In the genomic region with DNA sequence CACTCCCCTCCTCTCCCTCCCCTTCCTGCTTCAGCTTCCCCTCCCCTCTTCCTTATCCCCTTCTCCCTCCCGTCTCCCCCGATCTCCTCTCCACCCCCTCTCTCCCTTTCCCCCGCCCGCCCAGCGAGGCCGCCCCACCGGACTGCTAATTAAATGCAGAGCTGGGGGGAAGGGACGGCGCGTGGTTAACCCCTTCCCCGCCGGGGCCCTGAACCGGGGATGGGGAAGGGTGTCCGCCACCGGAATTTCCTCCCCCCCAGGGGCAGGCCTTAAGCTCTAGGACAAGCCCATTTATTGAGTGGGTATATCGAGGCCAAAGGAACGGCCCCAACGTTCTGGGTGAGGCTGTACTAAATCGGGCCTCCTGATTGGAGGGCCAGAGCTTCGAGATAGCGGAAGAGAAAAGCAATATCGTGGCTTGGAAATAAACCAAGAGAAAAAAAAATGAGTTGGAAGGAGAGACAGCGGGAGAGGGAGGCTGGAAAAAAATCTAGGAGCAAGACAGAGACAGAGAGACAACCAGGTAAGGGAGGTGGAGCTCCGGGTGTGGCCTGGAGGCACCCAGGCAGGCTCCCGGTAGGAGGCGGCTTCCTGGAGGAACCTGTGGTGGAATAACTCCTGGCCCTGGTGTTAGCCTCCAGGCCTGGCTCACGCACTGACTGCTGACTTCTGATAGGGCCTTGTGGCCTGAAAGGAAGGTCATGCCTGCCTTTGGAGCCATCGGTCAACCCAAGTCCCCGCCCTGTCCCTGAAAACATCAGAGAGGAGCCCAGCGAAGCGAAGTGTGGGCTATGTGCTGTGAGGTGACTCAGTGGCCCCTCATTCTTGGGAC, we compare ENCODE assay signal across 8 cellular contexts. TPM values are rescaled to one million over a fixed set of nuclear protein-coding genes. Genes with fewer than 3 reads are reported as not detected.
DNase-seq lines count a peak whose midpoint lies in the region; ATAC-seq and TF ChIP-seq lines count a peak whose summit lies in the region.

No MANE protein-coding gene starts in this region.

- intact Hi-C loops in naive thymus-derived CD4-positive, alpha-beta T cell (cut with micrococcal nuclease): loop anchor here in 1 of 2 donors (5.0 kb wide), 1 partner anchor 124 kb away; the partner anchor contains the start of gene SSBP4

- peak; percentile 44 for DNase-seq in NCI-H748 (lab: John Stamatoyannopoulos, UW; ENCODE audit: unreplicated experiment)
- no peak for DNase-seq in NCI-H748 treated with DMSO at 0.1 percent for 48 hours (lab: John Stamatoyannopoulos, UW)
- DNase-seq in NCI-H2029 (lab: John Stamatoyannopoulos, UW): peak; percentile 63
- no peak for DNase-seq in activated T-cell treated with anti-CD3 and anti-CD28 coated beads, Interleukin-2, amount 50 U/mL, for 4 hours
- peak; percentile 57 for DNase-seq in fibroblast of the conjunctiva (ENCODE audit: low read depth)
- peak in 2 of 9 donors; percentile 34 to 78 for DNase-seq in naive thymus-derived CD4-positive, alpha-beta T cell
- DNase-seq in type B pancreatic cell (ENCODE audit: extremely low spot score, unreplicated experiment): peak; percentile 88
- no peak for DNase-seq in DMS153 (lab: John Stamatoyannopoulos, UW)

- no peaks in the 10 kb centered on the region for H3K27me3 Mint-ChIP-seq in activated T-cell treated with anti-CD3 and anti-CD28 coated beads, Interleukin-2, amount 50 U/mL, for 4 hours (ENCODE audit: low read depth)
- no peaks in the 10 kb centered on the region for H3K27me3 Mint-ChIP-seq in naive thymus-derived CD4-positive, alpha-beta T cell
- H3K27me3 Mint-ChIP-seq in type B pancreatic cell: no peaks in the 10 kb centered on the region

- no peaks in the 10 kb centered on the region for H3K9me3 Mint-ChIP-seq in activated T-cell treated with anti-CD3 and anti-CD28 coated beads, Interleukin-2, amount 50 U/mL, for 4 hours
- peaks cover 0 to 21% (median 0%) of the 10 kb centered on the region in 11 donors for H3K9me3 Mint-ChIP-seq in naive thymus-derived CD4-positive, alpha-beta T cell
- no peaks in the 10 kb centered on the region for H3K9me3 Mint-ChIP-seq in type B pancreatic cell

- H3K27ac ChIP-seq in naive thymus-derived CD4-positive, alpha-beta T cell (ENCODE audit: low read depth, low read length): peak overlapping the region; percentile 92

- POLR2A ChIA-PET in naive thymus-derived CD4-positive, alpha-beta T cell (lab: Charles Lee): interaction anchor here (0.6 to 6.7 kb wide), 11 partner anchors 9 to 243 kb away, joined by 3 to 216 read pairs (median 6); partner anchors contain the start of genes JUND, LSM4 and MPV17L2

- H3K4me3 ChIP-seq in naive thymus-derived CD4-positive, alpha-beta T cell (ENCODE audit: low read length): peak overlapping the region; percentile 84

- no peaks in the 10 kb centered on the region for H3K36me3 ChIP-seq in naive thymus-derived CD4-positive, alpha-beta T cell (ENCODE audit: control insufficient read depth in 2 of 3, insufficient read depth in 3 of 3, low read length in 3 of 3)

- H3K27ac Mint-ChIP-seq in naive thymus-derived CD4-positive, alpha-beta T cell: peak overlapping the region in 8 of 9 donors; percentile 87 to 100 (median 96)
- H3K27ac Mint-ChIP-seq in type B pancreatic cell: peak overlapping the region; percentile 98

- no peaks in the 10 kb centered on the region for H3K9me3 ChIP-seq in naive thymus-derived CD4-positive, alpha-beta T cell (ENCODE audit: control insufficient read depth in 2 of 3, low read length in 3 of 3)

- no peaks in the 10 kb centered on the region for H3K36me3 Mint-ChIP-seq in activated T-cell treated with anti-CD3 and anti-CD28 coated beads, Interleukin-2, amount 50 U/mL, for 4 hours (ENCODE audit: insufficient read depth)
- peaks cover 0 to 30% (median 0%) of the 10 kb centered on the region in 5 donors for H3K36me3 Mint-ChIP-seq in naive thymus-derived CD4-positive, alpha-beta T cell
- no peaks in the 10 kb centered on the region for H3K36me3 Mint-ChIP-seq in type B pancreatic cell

- CTCF ChIA-PET in naive thymus-derived CD4-positive, alpha-beta T cell (lab: Charles Lee): interaction anchor here (1.0 to 3.2 kb wide), 6 partner anchors 9 to 34 kb away, joined by 3 to 17 read pairs (median 5); partner anchors contain the start of genes JUND and LSM4

- H3K27me3 ChIP-seq in naive thymus-derived CD4-positive, alpha-beta T cell (ENCODE audit: control insufficient read depth in 2 of 2, insufficient read depth in 2 of 2, low read length in 2 of 2): no peaks in the 10 kb centered on the region

- no peak for TF ChIP-seq CTCF in type B pancreatic cell (conservative IDR thresholded peaks at IDR 0.05)

- peaks cover 41 to 47% of the 10 kb centered on the region in 2 donors for H3K4me1 ChIP-seq in naive thymus-derived CD4-positive, alpha-beta T cell (ENCODE audit: control insufficient read depth in 2 of 2, insufficient read depth in 2 of 2, low read length in 2 of 2)

- H3K4me3 Mint-ChIP-seq in activated T-cell treated with anti-CD3 and anti-CD28 coated beads, Interleukin-2, amount 50 U/mL, for 4 hours: peak overlapping the region; percentile 88
- peak overlapping the region; percentile 80 to 96 (median 92) for H3K4me3 Mint-ChIP-seq in naive thymus-derived CD4-positive, alpha-beta T cell
- peak overlapping the region; percentile 80 for H3K4me3 Mint-ChIP-seq in type B pancreatic cell

- H3K4me1 Mint-ChIP-seq in activated T-cell treated with anti-CD3 and anti-CD28 coated beads, Interleukin-2, amount 50 U/mL, for 4 hours (ENCODE audit: low read depth): peaks cover 64% of the 10 kb centered on the region
- H3K4me1 Mint-ChIP-seq in naive thymus-derived CD4-positive, alpha-beta T cell: peaks cover 37 to 71% (median 55%) of the 10 kb centered on the region in 7 donors
- H3K4me1 Mint-ChIP-seq in type B pancreatic cell (ENCODE audit: unreplicated experiment): peaks cover 24% of the 10 kb centered on the region

- peak; percentile 4 to 26 for ATAC-seq in activated T-cell treated with anti-CD3 and anti-CD28 coated beads, Interleukin-2, amount 50 U/mL, for 4 hours
- ATAC-seq in naive thymus-derived CD4-positive, alpha-beta T cell: no peak

RNA-seq across cellular contexts. Expression of gene JUND, which starts 11.6 kb away (rescaled TPM):
- total RNA-seq in activated T-cell treated with anti-CD3 and anti-CD28 coated beads, Interleukin-2, amount 50 U/mL, for 4 hours: 100 to 1,000 TPM; 232 to 244 (median 242) TPM
- total RNA-seq in naive thymus-derived CD4-positive, alpha-beta T cell: 1,000 to 10,000 TPM in 2 of 5 experiments, 100 to 1,000 TPM in 3; 196 to 1,360 (median 279) TPM
- 10 to 100 TPM; 29.0 to 67.3 TPM for polyA plus RNA-seq in naive thymus-derived CD4-positive, alpha-beta T cell
- 126 and 232 TPM in 2 replicates for total RNA-seq in type B pancreatic cell (ENCODE audit: low replicate concordance)

RNA-seq across cellular contexts. Expression of gene IQCN, which starts 18.8 kb away (rescaled TPM):
- under 1 TPM; 0.35 to 0.42 (median 0.38) TPM for total RNA-seq in activated T-cell treated with anti-CD3 and anti-CD28 coated beads, Interleukin-2, amount 50 U/mL, for 4 hours
- 10 to 100 TPM in 2 of 5 experiments, 1 to 10 TPM in 3; 4.7 to 28.3 (median 9.1) TPM for total RNA-seq in naive thymus-derived CD4-positive, alpha-beta T cell
- polyA plus RNA-seq in naive thymus-derived CD4-positive, alpha-beta T cell: under 1 TPM; 0.19 to 0.24 TPM
- 7.8 and 10.2 TPM in 2 replicates for total RNA-seq in type B pancreatic cell (ENCODE audit: low replicate concordance)

RNA-seq across cellular contexts. Expression of gene LSM4, which starts 29.9 kb away (rescaled TPM):
- total RNA-seq in activated T-cell treated with anti-CD3 and anti-CD28 coated beads, Interleukin-2, amount 50 U/mL, for 4 hours: 100 to 1,000 TPM; 209 to 254 (median 230) TPM
- total RNA-seq in naive thymus-derived CD4-positive, alpha-beta T cell: 100 to 1,000 TPM in 1 of 5 experiments, 10 to 100 TPM in 4; 45.3 to 131 (median 56.2) TPM
- 100 to 1,000 TPM; 123 to 163 TPM for polyA plus RNA-seq in naive thymus-derived CD4-positive, alpha-beta T cell
- 196 and 223 TPM in 2 replicates for total RNA-seq in type B pancreatic cell (ENCODE audit: low replicate concordance)

RNA-seq across cellular contexts. Expression of gene PGPEP1, which starts 47.4 kb away (rescaled TPM):
- 10 to 100 TPM; 12.8 to 14.7 (median 13.0) TPM for total RNA-seq in activated T-cell treated with anti-CD3 and anti-CD28 coated beads, Interleukin-2, amount 50 U/mL, for 4 hours
- 10 to 100 TPM; 26.6 to 57.1 (median 43.8) TPM for total RNA-seq in naive thymus-derived CD4-positive, alpha-beta T cell
- polyA plus RNA-seq in naive thymus-derived CD4-positive, alpha-beta T cell: 10 to 100 TPM in 1 of 2 donors, 1 to 10 TPM in 1; 9.4 to 11.1 TPM
- total RNA-seq in type B pancreatic cell (ENCODE audit: low replicate concordance): 28.8 and 46.7 TPM in 2 replicates

Comparison
In these comparisons a context has a peak if more than half of its experiments do, and no peak if none do; other contexts are left out.
1. DNase-seq: peak in NCI-H748 (single experiment), NCI-H2029 (single experiment), fibroblast of the conjunctiva (single experiment) and type B pancreatic cell (single experiment); none in NCI-H748 treated with DMSO at 0.1 percent for 48 hours (single experiment), activated T-cell treated with anti-CD3 and anti-CD28 coated beads, Interleukin-2, amount 50 U/mL, for 4 hours (single experiment) and DMS153 (single experiment).
2. Peak in every context shown above with its lines, with median percentiles within 50 percentile points of each other: H3K4me3 Mint-ChIP-seq.